Comparison of ENCODE assay signal across 8 cellular contexts in genomic region chr13:33441015-33441414, GRCh38.
DNase-seq lines count a peak whose midpoint lies in the region; ATAC-seq, FAIRE-seq and TF ChIP-seq lines count a peak whose summit lies in the region.
"Had no signal": no experiment of that assay in that cellular context is flagged by ENCODE, and none has a peak within 500 bp of the region (broad histone marks: within the 10 kb centered on the region; RNA-seq: fewer than 3 reads in every experiment).

No MANE protein-coding gene starts in this region.

- peak overlapping the region; percentile 64 for H2AFZ ChIP-seq in neural progenitor cell (replicated peaks)

- H3K4me2 ChIP-seq in neural progenitor cell: no peak overlapping the region

- FAIRE-seq in GM18507 (lab: Jason Lieb, UNC): peak; percentile 46
- FAIRE-seq: K562 had no signal

- no peak for ATAC-seq in GM18870 (IDR thresholded peaks at IDR 0.05; ENCODE audit: unreplicated experiment)
- ATAC-seq: K562 had no signal

- no peak for DNase-seq in GM18507 (ENCODE audit: extremely low spot score, insufficient read length, low read depth)
- DNase-seq in NCI-H1092 treated with DMSO at 0.1 percent for 48 hours (lab: John Stamatoyannopoulos, UW): peak; percentile 31
- DNase-seq in colonic mucosa: peak; percentile 43
- peak; percentile 44 for DNase-seq in neural progenitor cell (ENCODE audit: low spot score)
- DNase-seq in GM19240 (ENCODE audit: insufficient read length, low spot score): no peak
- no peak for DNase-seq in NCI-H524 treated with DMSO at 0.1 percent for 48 hours (lab: John Stamatoyannopoulos, UW)

- no peak overlapping the region for H3K27ac Mint-ChIP-seq in neural progenitor cell

- H3K79me2 ChIP-seq in neural progenitor cell (ENCODE audit: low read depth): no peaks in the 10 kb centered on the region

- TF ChIP-seq CTCF in colonic mucosa (IDR thresholded peaks at IDR 0.05) (no peak), neural progenitor cell (IDR thresholded peaks at IDR 0.05) (peak; percentile 52)

- H3K27me3 ChIP-seq in colonic mucosa: no peaks in the 10 kb centered on the region
- H3K27me3 ChIP-seq in neural progenitor cell: no peaks in the 10 kb centered on the region

- no peaks in the 10 kb centered on the region for H3K36me3 Mint-ChIP-seq in neural progenitor cell

- no peaks in the 10 kb centered on the region for H3K9me3 Mint-ChIP-seq in neural progenitor cell

- H3K9me3 ChIP-seq in colonic mucosa (no peaks in the 10 kb centered on the region), neural progenitor cell (ENCODE audit: low read depth) (no peaks in the 10 kb centered on the region)

- no peaks in the 10 kb centered on the region for H3F3A ChIP-seq in neural progenitor cell (ENCODE audit: low read depth)

- intact Hi-C loops in colonic mucosa (cut with DNase I): loop anchor here (10.0 kb wide), 1 partner anchor 206 kb away; no protein-coding TSS in a partner anchor

- H4K20me1 ChIP-seq in neural progenitor cell (ENCODE audit: low read depth): no peaks in the 10 kb centered on the region

- no peaks in the 10 kb centered on the region for H3K27me3 Mint-ChIP-seq in neural progenitor cell (ENCODE audit: insufficient read depth, low read depth)

- H3K9ac ChIP-seq in colonic mucosa (ENCODE audit: low read depth in 2 of 2, low read length in 2 of 2) (no peak overlapping the region), neural progenitor cell (no peak overlapping the region)

- no peak overlapping the region for H3K4me3 Mint-ChIP-seq in neural progenitor cell

- H3K4me1 Mint-ChIP-seq in neural progenitor cell: no peaks in the 10 kb centered on the region

- no peaks in the 10 kb centered on the region for H3K4me1 ChIP-seq in colonic mucosa
- no peaks in the 10 kb centered on the region for H3K4me1 ChIP-seq in neural progenitor cell

- no peak overlapping the region for H3K27ac ChIP-seq in colonic mucosa
- H3K27ac ChIP-seq in neural progenitor cell: no peak overlapping the region

- H3K36me3 ChIP-seq in colonic mucosa: no peaks in the 10 kb centered on the region
- H3K36me3 ChIP-seq in neural progenitor cell: no peaks in the 10 kb centered on the region

- H3K4me3 ChIP-seq in colonic mucosa: no peak overlapping the region
- no peak overlapping the region for H3K4me3 ChIP-seq in neural progenitor cell
- H3K4me3 ChIP-seq: K562 had no signal

Comparison
In these comparisons a context has a peak if more than half of its experiments do, and no peak if none do; other contexts are left out.
1. DNase-seq: peak in NCI-H1092 treated with DMSO at 0.1 percent for 48 hours (single experiment), colonic mucosa (single experiment) and neural progenitor cell (single experiment); none in GM18507 (single experiment), GM19240 (single experiment) and NCI-H524 treated with DMSO at 0.1 percent for 48 hours (single experiment).